1 cellular context compared by ENCODE assay signal in the genomic region with DNA sequence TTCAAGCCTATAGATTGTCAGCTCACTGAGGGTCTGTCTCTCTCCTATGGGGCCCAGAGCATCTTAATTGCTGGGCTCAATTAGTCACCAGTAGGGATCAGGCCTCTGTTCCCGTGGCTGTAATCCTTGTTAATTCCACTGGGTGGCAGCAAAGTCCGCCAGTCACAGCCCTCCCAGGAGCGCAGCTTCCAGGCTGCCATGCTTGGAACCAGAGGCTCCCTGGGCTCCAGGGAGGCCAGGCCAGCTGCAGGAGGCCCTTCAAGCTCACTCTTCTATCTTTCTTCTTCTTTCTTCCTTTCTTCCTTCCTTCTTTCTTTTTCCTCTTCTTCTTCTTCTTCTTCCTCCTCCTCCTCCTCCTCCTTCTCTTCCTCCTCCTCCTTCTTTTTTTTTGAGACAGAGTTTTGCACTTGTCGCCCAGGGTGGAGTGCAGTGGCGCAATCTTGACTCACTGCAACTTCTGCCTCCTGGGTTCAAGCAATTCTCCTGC.
TF ChIP-seq lines count a peak whose summit lies in the region.

No MANE protein-coding gene starts in this region.

TF ChIP-seq in endothelial cell of umbilical vein, 7 proteins besides CTCF, POLR2A, EP300 and RAD21:
- TF ChIP-seq FOS (IDR thresholded peaks at IDR 0.05; ENCODE audit: borderline replicate concordance, insufficient read depth, low read length) (no peak), MYC (IDR thresholded peaks at IDR 0.05; ENCODE audit: low read depth, low read length) (no peak), EZH2 (IDR thresholded peaks at IDR 0.05; ENCODE audit: borderline replicate concordance, low read depth, low read length, severe bottlenecking) (no peak), POLR2AphosphoS5 (IDR thresholded peaks at IDR 0.05; ENCODE audit: insufficient read depth, low read depth, low read length) (no peak), GATA2 (IDR thresholded peaks at IDR 0.05; ENCODE audit: insufficient read depth, insufficient read length, low read depth, low read length) (no peak)
